In the genomic region with DNA sequence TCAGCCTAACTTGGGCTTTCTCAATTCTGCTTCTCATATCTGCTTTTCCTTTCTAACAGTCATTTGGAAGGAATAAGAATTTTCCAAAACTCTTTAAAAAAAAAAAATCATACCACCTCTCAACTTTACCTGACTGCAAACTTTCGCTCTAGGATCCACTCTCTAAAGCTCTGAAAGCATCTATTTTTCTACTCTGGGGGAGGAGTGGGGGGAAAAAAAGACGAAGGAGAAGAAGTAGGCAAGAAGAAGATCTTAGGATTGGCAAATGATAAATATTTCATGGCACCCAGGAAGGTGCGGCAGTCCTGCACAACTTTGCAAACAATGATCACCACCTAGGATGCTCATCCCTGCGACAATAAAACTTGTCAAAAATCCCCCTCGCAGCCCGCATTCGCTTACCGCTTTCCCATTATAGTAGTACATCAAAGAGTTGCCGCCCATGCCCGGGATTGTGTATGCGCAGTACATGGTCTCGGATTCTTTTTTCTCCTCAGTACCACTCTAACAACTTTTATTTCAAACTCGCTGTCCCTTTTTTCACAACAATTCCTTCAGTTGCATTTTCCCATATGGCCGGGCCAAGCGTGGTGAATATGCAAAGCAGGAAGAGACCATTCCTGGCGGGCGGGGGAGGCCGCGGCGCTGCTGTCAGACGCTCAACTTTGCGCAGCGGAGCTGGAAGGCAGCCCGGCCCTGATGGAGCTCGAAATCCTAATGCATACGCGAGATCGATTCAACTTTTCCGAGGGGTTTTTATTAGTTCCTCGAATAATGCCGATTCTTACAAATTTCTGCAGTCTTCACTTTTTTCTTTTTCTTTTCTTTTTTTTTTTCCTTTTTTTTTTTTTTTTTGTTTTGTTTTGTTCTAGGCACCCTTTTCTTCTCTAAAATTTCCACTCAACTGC, we compare ENCODE assay signal across 1 cellular context.
TF ChIP-seq lines count a peak whose summit lies in the region.

No MANE protein-coding gene starts in this region.

TF ChIP-seq in SK-N-SH, 30 proteins besides CTCF, POLR2A, EP300 and RAD21 (continued from another document):
- TF ChIP-seq, protein P1, sequence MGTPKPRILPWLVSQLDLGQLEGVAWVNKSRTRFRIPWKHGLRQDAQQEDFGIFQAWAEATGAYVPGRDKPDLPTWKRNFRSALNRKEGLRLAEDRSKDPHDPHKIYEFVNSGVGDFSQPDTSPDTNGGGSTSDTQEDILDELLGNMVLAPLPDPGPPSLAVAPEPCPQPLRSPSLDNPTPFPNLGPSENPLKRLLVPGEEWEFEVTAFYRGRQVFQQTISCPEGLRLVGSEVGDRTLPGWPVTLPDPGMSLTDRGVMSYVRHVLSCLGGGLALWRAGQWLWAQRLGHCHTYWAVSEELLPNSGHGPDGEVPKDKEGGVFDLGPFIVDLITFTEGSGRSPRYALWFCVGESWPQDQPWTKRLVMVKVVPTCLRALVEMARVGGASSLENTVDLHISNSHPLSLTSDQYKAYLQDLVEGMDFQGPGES (IDR thresholded peaks at IDR 0.05; ENCODE audit: low read depth, low read length): no peak
- TF ChIP-seq TAF1 (IDR thresholded peaks at IDR 0.05; ENCODE audit: borderline replicate concordance, low read depth, low read length): peak; percentile 77
- peak; percentile 41; the same call in 1 of the 2 replicates for TF ChIP-seq POLR2AphosphoS5 (IDR thresholded peaks at IDR 0.05; ENCODE audit: low read depth, low read length)
- TF ChIP-seq GATA2 (CRISPR knock-in tag; IDR thresholded peaks at IDR 0.05): no peak
- TF ChIP-seq, protein P2, sequence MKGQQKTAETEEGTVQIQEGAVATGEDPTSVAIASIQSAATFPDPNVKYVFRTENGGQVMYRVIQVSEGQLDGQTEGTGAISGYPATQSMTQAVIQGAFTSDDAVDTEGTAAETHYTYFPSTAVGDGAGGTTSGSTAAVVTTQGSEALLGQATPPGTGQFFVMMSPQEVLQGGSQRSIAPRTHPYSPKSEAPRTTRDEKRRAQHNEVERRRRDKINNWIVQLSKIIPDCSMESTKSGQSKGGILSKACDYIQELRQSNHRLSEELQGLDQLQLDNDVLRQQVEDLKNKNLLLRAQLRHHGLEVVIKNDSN (IDR thresholded peaks at IDR 0.05; ENCODE audit: borderline replicate concordance, low read depth): no peak
- TF ChIP-seq NFIC (IDR thresholded peaks at IDR 0.05; ENCODE audit: borderline replicate concordance): no peak
- no peak for TF ChIP-seq RCOR1 (IDR thresholded peaks at IDR 0.05; ENCODE audit: low read length)
- TF ChIP-seq FOXM1 (IDR thresholded peaks at IDR 0.05; ENCODE audit: low read depth): no peak
- TF ChIP-seq RXRA (IDR thresholded peaks at IDR 0.05; ENCODE audit: borderline replicate concordance, low read depth): no peak
- no peak for TF ChIP-seq GABPA (IDR thresholded peaks at IDR 0.05; ENCODE audit: low read depth)
- TF ChIP-seq, protein P3, sequence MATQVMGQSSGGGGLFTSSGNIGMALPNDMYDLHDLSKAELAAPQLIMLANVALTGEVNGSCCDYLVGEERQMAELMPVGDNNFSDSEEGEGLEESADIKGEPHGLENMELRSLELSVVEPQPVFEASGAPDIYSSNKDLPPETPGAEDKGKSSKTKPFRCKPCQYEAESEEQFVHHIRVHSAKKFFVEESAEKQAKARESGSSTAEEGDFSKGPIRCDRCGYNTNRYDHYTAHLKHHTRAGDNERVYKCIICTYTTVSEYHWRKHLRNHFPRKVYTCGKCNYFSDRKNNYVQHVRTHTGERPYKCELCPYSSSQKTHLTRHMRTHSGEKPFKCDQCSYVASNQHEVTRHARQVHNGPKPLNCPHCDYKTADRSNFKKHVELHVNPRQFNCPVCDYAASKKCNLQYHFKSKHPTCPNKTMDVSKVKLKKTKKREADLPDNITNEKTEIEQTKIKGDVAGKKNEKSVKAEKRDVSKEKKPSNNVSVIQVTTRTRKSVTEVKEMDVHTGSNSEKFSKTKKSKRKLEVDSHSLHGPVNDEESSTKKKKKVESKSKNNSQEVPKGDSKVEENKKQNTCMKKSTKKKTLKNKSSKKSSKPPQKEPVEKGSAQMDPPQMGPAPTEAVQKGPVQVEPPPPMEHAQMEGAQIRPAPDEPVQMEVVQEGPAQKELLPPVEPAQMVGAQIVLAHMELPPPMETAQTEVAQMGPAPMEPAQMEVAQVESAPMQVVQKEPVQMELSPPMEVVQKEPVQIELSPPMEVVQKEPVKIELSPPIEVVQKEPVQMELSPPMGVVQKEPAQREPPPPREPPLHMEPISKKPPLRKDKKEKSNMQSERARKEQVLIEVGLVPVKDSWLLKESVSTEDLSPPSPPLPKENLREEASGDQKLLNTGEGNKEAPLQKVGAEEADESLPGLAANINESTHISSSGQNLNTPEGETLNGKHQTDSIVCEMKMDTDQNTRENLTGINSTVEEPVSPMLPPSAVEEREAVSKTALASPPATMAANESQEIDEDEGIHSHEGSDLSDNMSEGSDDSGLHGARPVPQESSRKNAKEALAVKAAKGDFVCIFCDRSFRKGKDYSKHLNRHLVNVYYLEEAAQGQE (IDR thresholded peaks at IDR 0.05; ENCODE audit: low read depth, low read length): peak; percentile 17; the same call in 1 of the 2 replicates
- TF ChIP-seq FOSL2 (IDR thresholded peaks at IDR 0.05; ENCODE audit: borderline replicate concordance, low read depth): no peak
- TF ChIP-seq YY1 (IDR thresholded peaks at IDR 0.05; ENCODE audit: low read depth): no peak
- no peak for TF ChIP-seq RFX5 (IDR thresholded peaks at IDR 0.05; ENCODE audit: low read length)
- peak; percentile 35; the same call in 1 of the 2 replicates for TF ChIP-seq NRF1 (IDR thresholded peaks at IDR 0.05; ENCODE audit: low read depth, low read length)
- TF ChIP-seq ELF1 (IDR thresholded peaks at IDR 0.05): no peak; the same call in 1 of the 2 replicates
- TF ChIP-seq, protein P4, sequence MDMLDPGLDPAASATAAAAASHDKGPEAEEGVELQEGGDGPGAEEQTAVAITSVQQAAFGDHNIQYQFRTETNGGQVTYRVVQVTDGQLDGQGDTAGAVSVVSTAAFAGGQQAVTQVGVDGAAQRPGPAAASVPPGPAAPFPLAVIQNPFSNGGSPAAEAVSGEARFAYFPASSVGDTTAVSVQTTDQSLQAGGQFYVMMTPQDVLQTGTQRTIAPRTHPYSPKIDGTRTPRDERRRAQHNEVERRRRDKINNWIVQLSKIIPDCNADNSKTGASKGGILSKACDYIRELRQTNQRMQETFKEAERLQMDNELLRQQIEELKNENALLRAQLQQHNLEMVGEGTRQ (IDR thresholded peaks at IDR 0.05; ENCODE audit: borderline replicate concordance, low read depth, low read length): no peak
- no peak for TF ChIP-seq JUND (IDR thresholded peaks at IDR 0.05)
- TF ChIP-seq, protein P5, sequence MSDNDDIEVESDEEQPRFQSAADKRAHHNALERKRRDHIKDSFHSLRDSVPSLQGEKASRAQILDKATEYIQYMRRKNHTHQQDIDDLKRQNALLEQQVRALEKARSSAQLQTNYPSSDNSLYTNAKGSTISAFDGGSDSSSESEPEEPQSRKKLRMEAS (IDR thresholded peaks at IDR 0.05; ENCODE audit: low read depth): peak; percentile 71
- no peak for TF ChIP-seq EZH2phosphoT487 (IDR thresholded peaks at IDR 0.05; ENCODE audit: borderline replicate concordance, low read depth)
- TF ChIP-seq MEF2A (IDR thresholded peaks at IDR 0.05; ENCODE audit: borderline replicate concordance, low read depth): no peak
TF ChIP-seq in SK-N-SH: peak in this region for 8.
